8 cellular contexts compared by ENCODE assay signal in the genomic region with DNA sequence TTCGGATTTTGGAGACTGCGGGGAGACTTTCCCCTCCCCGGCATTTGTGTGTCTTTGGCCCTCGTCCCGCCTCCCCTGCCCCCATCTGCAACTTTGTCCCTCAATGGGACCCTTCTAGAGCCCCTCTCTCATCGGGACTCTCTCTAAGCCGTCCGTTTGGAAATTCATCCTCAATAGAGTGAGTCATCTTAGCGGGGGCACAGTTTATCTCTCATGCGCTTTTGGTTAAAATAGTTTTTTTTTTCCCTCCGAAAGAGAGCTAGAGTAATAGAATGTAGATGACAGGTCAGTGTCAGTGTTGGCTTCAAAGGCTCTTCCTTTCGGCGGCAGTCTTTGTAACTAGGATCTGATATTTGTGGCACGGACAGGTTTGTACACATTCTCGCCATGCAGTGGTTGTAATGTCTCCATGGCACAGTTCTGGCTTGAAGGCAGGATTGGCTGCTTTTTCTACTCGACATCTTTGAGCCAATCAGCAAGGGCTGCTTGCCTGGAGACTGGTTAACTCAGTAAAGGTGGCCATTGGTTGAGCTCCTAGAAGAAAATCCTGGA. TPM values are rescaled to one million over a fixed set of nuclear protein-coding genes. Genes with fewer than 3 reads are reported as not detected.
DNase-seq lines count a peak whose midpoint lies in the region; ATAC-seq, FAIRE-seq and TF ChIP-seq lines count a peak whose summit lies in the region.

No MANE protein-coding gene starts in this region.

- intact Hi-C loops in kidney (cut with DNase I): no loop called here

- peak; percentile 54 for FAIRE-seq in kidney (lab: Jason Lieb, UNC)

- TF ChIP-seq CTCF in AG10803 (conservative IDR thresholded peaks at IDR 0.05; ENCODE audit: low read length): no peak
- no peak for TF ChIP-seq CTCF in kidney (IDR thresholded peaks at IDR 0.05; ENCODE audit: borderline replicate concordance, extremely low read depth, insufficient read depth)

- DNase-seq in AG10803 (ENCODE audit: low read depth) (peak; percentile 95), NCI-H2227 treated with DMSO at 0.1 percent for 48 hours (lab: John Stamatoyannopoulos, UW) (peak; percentile 78), cerebellar nuclear complex (lab: John Stamatoyannopoulos, UW) (peak; percentile 76 to 89), kidney (peak; percentile 69)
- peak; percentile 49 for DNase-seq in activated CD4-positive, CD25-positive, alpha-beta regulatory T cell treated with anti-CD3 and anti-CD28 coated beads, Interleukin-2, amount 50 U/mL, for 16 hours (ENCODE audit: low read depth, low spot score)
- peak; percentile 73 for DNase-seq in stimulated activated CD4-positive, alpha-beta T cell treated with anti-CD3 and anti-CD28 coated beads, Interleukin-15, amount 100 ng/mL, for 24 hours

- H3K4me1 ChIP-seq in kidney (ENCODE audit: control insufficient read depth in 1 of 2, insufficient read depth in 1 of 2, low read depth in 1 of 2, low read length in 2 of 2): peaks cover 0 to 4% of the 10 kb centered on the region in 2 donors

- H3K9ac ChIP-seq in kidney (ENCODE audit: low read length in 2 of 2): peak overlapping the region; percentile 62 to 63

- peak overlapping the region; percentile 90 for H3K4me3 ChIP-seq in AG10803 (ENCODE audit: low read length)
- H3K4me3 ChIP-seq in kidney (ENCODE audit: low read length in 2 of 2): peak overlapping the region; percentile 75 to 81

- no peaks in the 10 kb centered on the region for H3K9me3 ChIP-seq in kidney (ENCODE audit: control insufficient read depth in 1 of 2, low read length in 2 of 2)

- ATAC-seq in GM19023 (IDR thresholded peaks at IDR 0.05; ENCODE audit: unreplicated experiment) (peak; percentile 67), HG03196 (IDR thresholded peaks at IDR 0.05; ENCODE audit: unreplicated experiment) (peak; percentile 56)

- peak overlapping the region; percentile 98 to 99 for H3K27ac ChIP-seq in kidney (ENCODE audit: low read depth in 2 of 2, low read length in 2 of 2)

- H3K36me3 ChIP-seq in kidney (ENCODE audit: control insufficient read depth in 1 of 2, insufficient read depth in 2 of 2, low read length in 2 of 2): no peaks in the 10 kb centered on the region

RNA-seq across cellular contexts. Expression of a gene that starts 1.0 kb away (rescaled TPM):
- 10.5 TPM for total RNA-seq in kidney
- polyA plus RNA-seq in kidney (ENCODE audit: insufficient read depth, low read depth, low replicate concordance): 0.71 TPM

Comparison
In these comparisons a context has a peak if more than half of its experiments do, and no peak if none do; other contexts are left out.
1. Peak in every context shown above with its lines: DNase-seq, ATAC-seq, H3K4me3 ChIP-seq and H3K27ac ChIP-seq.